In genomic region chr4:165537028-165537648, GRCh38 we compare ENCODE assay signal across 8 cellular contexts.
A peak's percentile ranks its signal among the peaks of the same experiment; 100 is the strongest.
DNase-seq lines count a peak whose midpoint lies in the region; ATAC-seq and TF ChIP-seq lines count a peak whose summit lies in the region.

No MANE protein-coding gene starts in this region.

- no peak overlapping the region for H3K27ac ChIP-seq in IMR-90 (ENCODE audit: insufficient read depth, low read length)

- H3K27me3 ChIP-seq in IMR-90 (ENCODE audit: control insufficient read depth, insufficient read depth, low read length): no peaks in the 10 kb centered on the region

- H4K91ac ChIP-seq in IMR-90 (ENCODE audit: insufficient read depth, low read depth, low read length): no peak overlapping the region

- TF ChIP-seq RAD21 in IMR-90 (IDR thresholded peaks at IDR 0.05; ENCODE audit: low read length): peak; percentile 55

- H2BK15ac ChIP-seq in IMR-90 (ENCODE audit: low read depth, low read length): no peak overlapping the region

- no peak overlapping the region for H2AK5ac ChIP-seq in IMR-90 (ENCODE audit: low read depth, low read length)

- no peak overlapping the region for H2AFZ ChIP-seq in IMR-90 (replicated peaks; ENCODE audit: low read length, poor library complexity)

- no peak overlapping the region for H3K18ac ChIP-seq in IMR-90 (ENCODE audit: low read depth, low read length)

- H3K14ac ChIP-seq in IMR-90 (replicated peaks; ENCODE audit: low read depth, low read length): no peak overlapping the region

- in situ Hi-C loops in IMR-90 (cut with MboI; ENCODE audit: low sequenced_read_pairs): loop anchor here (10.0 kb wide), 1 partner anchor 558 kb away; no protein-coding TSS in a partner anchor

- no peaks in the 10 kb centered on the region for H3K4me1 ChIP-seq in IMR-90 (ENCODE audit: control insufficient read depth, insufficient read depth, low read length)

- no peaks in the 10 kb centered on the region for H3K36me3 ChIP-seq in IMR-90 (ENCODE audit: control insufficient read depth, insufficient read depth, low read length)

- no peak overlapping the region for H4K5ac ChIP-seq in IMR-90 (ENCODE audit: low read depth, low read length)

- DNase-seq in DMS79 (lab: John Stamatoyannopoulos, UW): peak; percentile 2
- peak; percentile 39 for DNase-seq in IMR-90
- DNase-seq in SW 1271 (lab: John Stamatoyannopoulos, UW): peak; percentile 4 to 17
- peak; percentile 83 for DNase-seq in fibroblast of pulmonary artery (ENCODE audit: low read depth)
- peak; percentile 8 for DNase-seq in non-pigmented ciliary epithelial cell (ENCODE audit: low read depth)
- DNase-seq in stimulated activated CD4-positive, alpha-beta T cell treated with anti-CD3 and anti-CD28 coated beads, Interleukin-12 subunit alpha, Interleukin-12 subunit beta, amount 100 ng/mL, for 4 hours: no peak

- ATAC-seq in GM19455 (IDR thresholded peaks at IDR 0.05; ENCODE audit: unreplicated experiment) (peak; percentile 67), IMR-90 (ENCODE audit: low read depth) (peak; percentile 59), HG03097 (IDR thresholded peaks at IDR 0.05; ENCODE audit: low FRiP score, unreplicated experiment) (no peak)

- no peak overlapping the region for H3K56ac ChIP-seq in IMR-90 (ENCODE audit: extremely low read depth, insufficient read depth, low read length)

- H3K9ac ChIP-seq in IMR-90 (ENCODE audit: low read depth, low read length): no peak overlapping the region

- no CpG with 5 or more reads among the region's 6 CpGs for WGBS in IMR-90 (ENCODE audit: extremely low coverage in 2 of 2, insufficient read length in 1 of 2), 2 experiments

- no peaks in the 10 kb centered on the region for H3K9me1 ChIP-seq in IMR-90 (ENCODE audit: insufficient read depth, low read length)

- H3K4ac ChIP-seq in IMR-90 (ENCODE audit: low read depth, low read length): no peak overlapping the region

- no peaks in the 10 kb centered on the region for H3K79me1 ChIP-seq in IMR-90 (ENCODE audit: low read depth in 1 of 2, low read length in 2 of 2)

- H2BK20ac ChIP-seq in IMR-90 (ENCODE audit: low read depth, low read length): no peak overlapping the region

- no peak for TF ChIP-seq POLR2A in IMR-90 (IDR thresholded peaks at IDR 0.05; ENCODE audit: low read depth, low read length)

- no peak overlapping the region for H2AK9ac ChIP-seq in IMR-90 (replicated peaks; ENCODE audit: low read depth, low read length, poor library complexity)

- H3K23ac ChIP-seq in IMR-90 (ENCODE audit: low read depth, low read length): no peak overlapping the region

- no peak overlapping the region for H3K4me3 ChIP-seq in IMR-90 (ENCODE audit: insufficient read depth, low read depth, low read length)
- H3K4me3 ChIP-seq in fibroblast of pulmonary artery (replicated peaks; ENCODE audit: low read depth, low read length): no peak overlapping the region

- H2BK120ac ChIP-seq in IMR-90 (ENCODE audit: low read depth, low read length): no peak overlapping the region

- intact Hi-C loops in IMR-90 (cut with micrococcal nuclease): loop anchor here (1.0 kb wide), 2 partner anchors 44 to 555 kb away; no protein-coding TSS in a partner anchor

- no peaks in the 10 kb centered on the region for H3K9me3 ChIP-seq in IMR-90 (ENCODE audit: control insufficient read depth, insufficient read depth, low read length)

- no peaks in the 10 kb centered on the region for H4K20me1 ChIP-seq in IMR-90 (ENCODE audit: insufficient read depth, low read length)

- dilution Hi-C loops in IMR-90 (cut with HindIII; ENCODE audit: low sequenced_read_pairs, unreplicated experiment): no loop called here

- BruUV-seq in IMR-90 (replicated peaks; lab: Mats Ljungman, UMichigan): no TSS peak

- CTCF ChIA-PET in IMR-90 (lab: Yijun Ruan, JAX): interaction anchor here (0.6 to 1.2 kb wide), 3 partner anchors 11 to 49 kb away, joined by 4 to 7 read pairs (median 4); no protein-coding TSS in a partner anchor

- H4K8ac ChIP-seq in IMR-90 (ENCODE audit: low read depth in 2 of 2, low read length in 2 of 2): no peak overlapping the region

- TF ChIP-seq CTCF in IMR-90 (conservative IDR thresholded peaks at IDR 0.05; ENCODE audit: low read depth, low read length) (peak; percentile 66), fibroblast of pulmonary artery (IDR thresholded peaks at IDR 0.05; ENCODE audit: low read length, missing control alignments) (peak; percentile 52)

- H2BK5ac ChIP-seq in IMR-90 (ENCODE audit: low read depth, low read length, poor library complexity, severe bottlenecking): no peak overlapping the region

- POLR2A ChIA-PET in IMR-90 (lab: Charles Lee; ENCODE audit: unreplicated experiment): no interaction called here

- no peak overlapping the region for H3K4me2 ChIP-seq in IMR-90 (ENCODE audit: low read depth, low read length)

TF ChIP-seq in IMR-90, 13 proteins besides CTCF, POLR2A, EP300 and RAD21:
- no peak for TF ChIP-seq MXI1 (IDR thresholded peaks at IDR 0.05; ENCODE audit: borderline replicate concordance, low read depth, low read length)
- TF ChIP-seq RCOR1 (IDR thresholded peaks at IDR 0.05; ENCODE audit: insufficient replicate concordance, low read length): no peak
- peak; percentile 38; the same call in 1 of the 2 replicates for TF ChIP-seq SMC3 (IDR thresholded peaks at IDR 0.05; ENCODE audit: low read depth, low read length)
